In genomic region chr14:55454264-55455151, GRCh38 we compare ENCODE assay signal across 1 cellular context.
TF ChIP-seq lines count a peak whose summit lies in the region.

No MANE protein-coding gene starts in this region.

TF ChIP-seq in HepG2, 621 proteins besides CTCF, POLR2A, EP300 and RAD21:
- TF ChIP-seq FOSL2 (CRISPR knock-in tag; IDR thresholded peaks at IDR 0.05): peak; percentile 52
- no peak for TF ChIP-seq RFX3 (CRISPR knock-in tag; IDR thresholded peaks at IDR 0.05)
- 0 out of 2 replicates have a peak, but pooled peaks have one; percentile 11 for TF ChIP-seq MAFF (IDR thresholded peaks at IDR 0.05; ENCODE audit: low read depth, low read length)
